Comparison of ENCODE assay signal across 1 cellular context in genomic region chr6:15317934-15318902, GRCh38.
TF ChIP-seq lines count a peak whose summit lies in the region.

No MANE protein-coding gene starts in this region.

TF ChIP-seq in HepG2, 621 proteins besides CTCF, POLR2A, EP300 and RAD21 (continued from another document and continues in another):
- peak; percentile 61 for TF ChIP-seq PAXIP1 (CRISPR knock-in tag; conservative IDR thresholded peaks at IDR 0.05)
- no peak for TF ChIP-seq FOXM1 (CRISPR knock-in tag; IDR thresholded peaks at IDR 0.05)
- TF ChIP-seq HMG20A (CRISPR knock-in tag; IDR thresholded peaks at IDR 0.05; ENCODE audit: borderline replicate concordance): peak; percentile 22; the same call in 1 of the 2 replicates
- TF ChIP-seq FOXK2 (IDR thresholded peaks at IDR 0.05): no peak
- TF ChIP-seq SNAPC2 (CRISPR knock-in tag; IDR thresholded peaks at IDR 0.05): no peak
- no peak for TF ChIP-seq ZNF552 (CRISPR knock-in tag; IDR thresholded peaks at IDR 0.05; ENCODE audit: borderline replicate concordance)
- TF ChIP-seq ZNF570 (CRISPR knock-in tag; IDR thresholded peaks at IDR 0.05; ENCODE audit: borderline replicate concordance): no peak
- no peak for TF ChIP-seq POLR2G (IDR thresholded peaks at IDR 0.05; ENCODE audit: low read depth, low read length)
- TF ChIP-seq ZSCAN25 (CRISPR knock-in tag; IDR thresholded peaks at IDR 0.05): no peak; the same call in 1 of the 2 replicates
- no peak for TF ChIP-seq ZBTB20 (CRISPR knock-in tag; IDR thresholded peaks at IDR 0.05; ENCODE audit: borderline replicate concordance, low read depth)
- TF ChIP-seq ZNF614 (CRISPR knock-in tag; IDR thresholded peaks at IDR 0.05; ENCODE audit: borderline replicate concordance): 0 out of 2 replicates have a peak, but pooled peaks have one; percentile 22
- no peak for TF ChIP-seq ZNF749 (CRISPR knock-in tag; IDR thresholded peaks at IDR 0.05; ENCODE audit: borderline replicate concordance)
- TF ChIP-seq ZNF225 (CRISPR knock-in tag; IDR thresholded peaks at IDR 0.05): no peak
- TF ChIP-seq, protein P1, sequence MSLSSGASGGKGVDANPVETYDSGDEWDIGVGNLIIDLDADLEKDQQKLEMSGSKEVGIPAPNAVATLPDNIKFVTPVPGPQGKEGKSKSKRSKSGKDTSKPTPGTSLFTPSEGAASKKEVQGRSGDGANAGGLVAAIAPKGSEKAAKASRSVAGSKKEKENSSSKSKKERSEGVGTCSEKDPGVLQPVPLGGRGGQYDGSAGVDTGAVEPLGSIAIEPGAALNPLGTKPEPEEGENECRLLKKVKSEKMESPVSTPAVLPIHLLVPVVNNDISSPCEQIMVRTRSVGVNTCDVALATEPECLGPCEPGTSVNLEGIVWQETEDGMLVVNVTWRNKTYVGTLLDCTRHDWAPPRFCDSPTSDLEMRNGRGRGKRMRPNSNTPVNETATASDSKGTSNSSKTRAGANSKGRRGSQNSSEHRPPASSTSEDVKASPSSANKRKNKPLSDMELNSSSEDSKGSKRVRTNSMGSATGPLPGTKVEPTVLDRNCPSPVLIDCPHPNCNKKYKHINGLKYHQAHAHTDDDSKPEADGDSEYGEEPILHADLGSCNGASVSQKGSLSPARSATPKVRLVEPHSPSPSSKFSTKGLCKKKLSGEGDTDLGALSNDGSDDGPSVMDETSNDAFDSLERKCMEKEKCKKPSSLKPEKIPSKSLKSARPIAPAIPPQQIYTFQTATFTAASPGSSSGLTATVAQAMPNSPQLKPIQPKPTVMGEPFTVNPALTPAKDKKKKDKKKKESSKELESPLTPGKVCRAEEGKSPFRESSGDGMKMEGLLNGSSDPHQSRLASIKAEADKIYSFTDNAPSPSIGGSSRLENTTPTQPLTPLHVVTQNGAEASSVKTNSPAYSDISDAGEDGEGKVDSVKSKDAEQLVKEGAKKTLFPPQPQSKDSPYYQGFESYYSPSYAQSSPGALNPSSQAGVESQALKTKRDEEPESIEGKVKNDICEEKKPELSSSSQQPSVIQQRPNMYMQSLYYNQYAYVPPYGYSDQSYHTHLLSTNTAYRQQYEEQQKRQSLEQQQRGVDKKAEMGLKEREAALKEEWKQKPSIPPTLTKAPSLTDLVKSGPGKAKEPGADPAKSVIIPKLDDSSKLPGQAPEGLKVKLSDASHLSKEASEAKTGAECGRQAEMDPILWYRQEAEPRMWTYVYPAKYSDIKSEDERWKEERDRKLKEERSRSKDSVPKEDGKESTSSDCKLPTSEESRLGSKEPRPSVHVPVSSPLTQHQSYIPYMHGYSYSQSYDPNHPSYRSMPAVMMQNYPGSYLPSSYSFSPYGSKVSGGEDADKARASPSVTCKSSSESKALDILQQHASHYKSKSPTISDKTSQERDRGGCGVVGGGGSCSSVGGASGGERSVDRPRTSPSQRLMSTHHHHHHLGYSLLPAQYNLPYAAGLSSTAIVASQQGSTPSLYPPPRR (CRISPR knock-in tag; IDR thresholded peaks at IDR 0.05; ENCODE audit: borderline replicate concordance): peak; percentile 66; the same call in 1 of the 2 replicates
- TF ChIP-seq AGO1 (IDR thresholded peaks at IDR 0.05; ENCODE audit: low read depth, low read length, poor library complexity, severe bottlenecking): no peak
- TF ChIP-seq TAF15 (IDR thresholded peaks at IDR 0.05; ENCODE audit: low read depth, low read length, poor library complexity, severe bottlenecking): no peak
- 0 out of 2 replicates have a peak, but pooled peaks have one; percentile 37 for TF ChIP-seq ZNF772 (CRISPR knock-in tag; IDR thresholded peaks at IDR 0.05)
- TF ChIP-seq ZSCAN5A (CRISPR knock-in tag; IDR thresholded peaks at IDR 0.05; ENCODE audit: borderline replicate concordance): no peak
- peak; percentile 91 for TF ChIP-seq ZNF770 (CRISPR knock-in tag; IDR thresholded peaks at IDR 0.05)
- no peak for TF ChIP-seq ZNF598 (CRISPR knock-in tag; IDR thresholded peaks at IDR 0.05; ENCODE audit: borderline replicate concordance)
- TF ChIP-seq ZSCAN22 (CRISPR knock-in tag; IDR thresholded peaks at IDR 0.05): no peak
- TF ChIP-seq MAX (IDR thresholded peaks at IDR 0.05): peak; percentile 90
- TF ChIP-seq NAIF1 (CRISPR knock-in tag; IDR thresholded peaks at IDR 0.05; ENCODE audit: borderline replicate concordance): no peak
- TF ChIP-seq PCBP1 (IDR thresholded peaks at IDR 0.05; ENCODE audit: borderline replicate concordance, low read depth, low read length): no peak
- TF ChIP-seq ZNF709 (CRISPR knock-in tag; IDR thresholded peaks at IDR 0.05): no peak
- no peak for TF ChIP-seq FOXJ3 (CRISPR knock-in tag; IDR thresholded peaks at IDR 0.05; ENCODE audit: borderline replicate concordance)
- TF ChIP-seq NFYB (CRISPR knock-in tag; IDR thresholded peaks at IDR 0.05): no peak
- TF ChIP-seq, protein P2, sequence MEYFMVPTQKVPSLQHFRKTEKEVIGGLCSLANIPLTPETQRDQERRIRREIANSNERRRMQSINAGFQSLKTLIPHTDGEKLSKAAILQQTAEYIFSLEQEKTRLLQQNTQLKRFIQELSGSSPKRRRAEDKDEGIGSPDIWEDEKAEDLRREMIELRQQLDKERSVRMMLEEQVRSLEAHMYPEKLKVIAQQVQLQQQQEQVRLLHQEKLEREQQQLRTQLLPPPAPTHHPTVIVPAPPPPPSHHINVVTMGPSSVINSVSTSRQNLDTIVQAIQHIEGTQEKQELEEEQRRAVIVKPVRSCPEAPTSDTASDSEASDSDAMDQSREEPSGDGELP (IDR thresholded peaks at IDR 0.05; ENCODE audit: borderline replicate concordance, low read depth): peak; percentile 94
- TF ChIP-seq, protein P3, sequence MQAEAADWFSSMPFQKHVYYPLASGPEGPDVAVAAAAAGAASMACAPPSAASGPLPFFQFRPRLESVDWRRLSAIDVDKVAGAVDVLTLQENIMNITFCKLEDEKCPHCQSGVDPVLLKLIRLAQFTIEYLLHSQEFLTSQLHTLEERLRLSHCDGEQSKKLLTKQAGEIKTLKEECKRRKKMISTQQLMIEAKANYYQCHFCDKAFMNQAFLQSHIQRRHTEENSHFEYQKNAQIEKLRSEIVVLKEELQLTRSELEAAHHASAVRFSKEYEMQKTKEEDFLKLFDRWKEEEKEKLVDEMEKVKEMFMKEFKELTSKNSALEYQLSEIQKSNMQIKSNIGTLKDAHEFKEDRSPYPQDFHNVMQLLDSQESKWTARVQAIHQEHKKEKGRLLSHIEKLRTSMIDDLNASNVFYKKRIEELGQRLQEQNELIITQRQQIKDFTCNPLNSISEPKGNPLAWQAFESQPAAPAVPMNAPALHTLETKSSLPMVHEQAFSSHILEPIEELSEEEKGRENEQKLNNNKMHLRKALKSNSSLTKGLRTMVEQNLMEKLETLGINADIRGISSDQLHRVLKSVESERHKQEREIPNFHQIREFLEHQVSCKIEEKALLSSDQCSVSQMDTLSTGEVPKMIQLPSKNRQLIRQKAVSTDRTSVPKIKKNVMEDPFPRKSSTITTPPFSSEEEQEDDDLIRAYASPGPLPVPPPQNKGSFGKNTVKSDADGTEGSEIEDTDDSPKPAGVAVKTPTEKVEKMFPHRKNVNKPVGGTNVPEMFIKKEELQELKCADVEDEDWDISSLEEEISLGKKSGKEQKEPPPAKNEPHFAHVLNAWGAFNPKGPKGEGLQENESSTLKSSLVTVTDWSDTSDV (CRISPR knock-in tag; IDR thresholded peaks at IDR 0.05): no peak
- no peak for TF ChIP-seq HNRNPLL (IDR thresholded peaks at IDR 0.05; ENCODE audit: low read depth, low read length, poor library complexity, severe bottlenecking)
- TF ChIP-seq SIX4 (CRISPR knock-in tag; IDR thresholded peaks at IDR 0.05): 0 out of 2 replicates have a peak, but pooled peaks have one; percentile 28
- TF ChIP-seq FOXA3 (CRISPR knock-in tag; IDR thresholded peaks at IDR 0.05): peak; percentile 45; the same call in 1 of the 2 replicates
- no peak for TF ChIP-seq CEBPB (IDR thresholded peaks at IDR 0.05; ENCODE audit: borderline replicate concordance, low read depth, low read length)
- TF ChIP-seq TBX3 (IDR thresholded peaks at IDR 0.05; ENCODE audit: borderline replicate concordance): no peak
- TF ChIP-seq TP53 (CRISPR knock-in tag; conservative IDR thresholded peaks at IDR 0.05): no peak
- TF ChIP-seq, protein P4, sequence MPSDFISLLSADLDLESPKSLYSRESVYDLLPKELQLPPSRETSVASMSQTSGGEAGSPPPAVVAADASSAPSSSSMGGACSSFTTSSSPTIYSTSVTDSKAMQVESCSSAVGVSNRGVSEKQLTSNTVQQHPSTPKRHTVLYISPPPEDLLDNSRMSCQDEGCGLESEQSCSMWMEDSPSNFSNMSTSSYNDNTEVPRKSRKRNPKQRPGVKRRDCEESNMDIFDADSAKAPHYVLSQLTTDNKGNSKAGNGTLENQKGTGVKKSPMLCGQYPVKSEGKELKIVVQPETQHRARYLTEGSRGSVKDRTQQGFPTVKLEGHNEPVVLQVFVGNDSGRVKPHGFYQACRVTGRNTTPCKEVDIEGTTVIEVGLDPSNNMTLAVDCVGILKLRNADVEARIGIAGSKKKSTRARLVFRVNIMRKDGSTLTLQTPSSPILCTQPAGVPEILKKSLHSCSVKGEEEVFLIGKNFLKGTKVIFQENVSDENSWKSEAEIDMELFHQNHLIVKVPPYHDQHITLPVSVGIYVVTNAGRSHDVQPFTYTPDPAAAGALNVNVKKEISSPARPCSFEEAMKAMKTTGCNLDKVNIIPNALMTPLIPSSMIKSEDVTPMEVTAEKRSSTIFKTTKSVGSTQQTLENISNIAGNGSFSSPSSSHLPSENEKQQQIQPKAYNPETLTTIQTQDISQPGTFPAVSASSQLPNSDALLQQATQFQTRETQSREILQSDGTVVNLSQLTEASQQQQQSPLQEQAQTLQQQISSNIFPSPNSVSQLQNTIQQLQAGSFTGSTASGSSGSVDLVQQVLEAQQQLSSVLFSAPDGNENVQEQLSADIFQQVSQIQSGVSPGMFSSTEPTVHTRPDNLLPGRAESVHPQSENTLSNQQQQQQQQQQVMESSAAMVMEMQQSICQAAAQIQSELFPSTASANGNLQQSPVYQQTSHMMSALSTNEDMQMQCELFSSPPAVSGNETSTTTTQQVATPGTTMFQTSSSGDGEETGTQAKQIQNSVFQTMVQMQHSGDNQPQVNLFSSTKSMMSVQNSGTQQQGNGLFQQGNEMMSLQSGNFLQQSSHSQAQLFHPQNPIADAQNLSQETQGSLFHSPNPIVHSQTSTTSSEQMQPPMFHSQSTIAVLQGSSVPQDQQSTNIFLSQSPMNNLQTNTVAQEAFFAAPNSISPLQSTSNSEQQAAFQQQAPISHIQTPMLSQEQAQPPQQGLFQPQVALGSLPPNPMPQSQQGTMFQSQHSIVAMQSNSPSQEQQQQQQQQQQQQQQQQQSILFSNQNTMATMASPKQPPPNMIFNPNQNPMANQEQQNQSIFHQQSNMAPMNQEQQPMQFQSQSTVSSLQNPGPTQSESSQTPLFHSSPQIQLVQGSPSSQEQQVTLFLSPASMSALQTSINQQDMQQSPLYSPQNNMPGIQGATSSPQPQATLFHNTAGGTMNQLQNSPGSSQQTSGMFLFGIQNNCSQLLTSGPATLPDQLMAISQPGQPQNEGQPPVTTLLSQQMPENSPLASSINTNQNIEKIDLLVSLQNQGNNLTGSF (CRISPR knock-in tag; IDR thresholded peaks at IDR 0.05): no peak
- no peak for TF ChIP-seq ZNF550 (CRISPR knock-in tag; IDR thresholded peaks at IDR 0.05; ENCODE audit: borderline replicate concordance)
- TF ChIP-seq CENPX (CRISPR knock-in tag; IDR thresholded peaks at IDR 0.05): no peak
